ENCODE assay signal across 14 cellular contexts in genomic region chr19:18392417-18392816, GRCh38. TPM values are rescaled to one million over a fixed set of nuclear protein-coding genes. Genes with fewer than 3 reads are reported as not detected.
DNase-seq lines count a peak whose midpoint lies in the region; FAIRE-seq and TF ChIP-seq lines count a peak whose summit lies in the region.
"Had no signal": no experiment of that assay in that cellular context is flagged by ENCODE, and none has a peak within 500 bp of the region (broad histone marks: within the 10 kb centered on the region; RNA-seq: fewer than 3 reads in every experiment).

No MANE protein-coding gene starts in this region.

- DNase-seq in H4 (ENCODE audit: low spot score) (peak; percentile 79), Peyer's patch (peak in 2 of 3 donors; percentile 44 to 72), cardiac septum (ENCODE audit: low spot score) (peak; percentile 88), posterior vena cava (ENCODE audit: low spot score) (peak; percentile 87), NCI-H2171 (lab: John Stamatoyannopoulos, UW) (no peak), frontal cortex (ENCODE audit: low spot score in 2 of 2) (no peak), HFFc6 (no peak), mammary epithelial cell (no peak)
- DNase-seq: activated CD4-positive, alpha-beta memory T cell treated with anti-CD3 and anti-CD28 coated beads, Interleukin-2, amount 10 ng/mL, durations not matched to agents 7 days and 5 days; activated naive CD4-positive, alpha-beta T cell treated with anti-CD3 and anti-CD28 coated beads, Interleukin-2, amount 50 U/mL, for 16 hours; cerebellar nuclear complex; GOT3; SK-N-SH had no signal

- CTCF ChIA-PET in mammary epithelial cell (lab: Charles Lee; ENCODE audit: low non-redundant PET) = no interaction called here

- no peak for TF ChIP-seq CTCF in Peyer's patch (IDR thresholded peaks at IDR 0.05)
- TF ChIP-seq CTCF in HFFc6 (IDR thresholded peaks at IDR 0.05) = no peak
- no peak for TF ChIP-seq CTCF in mammary epithelial cell (conservative IDR thresholded peaks at IDR 0.05 in 1 of 2, IDR thresholded peaks at IDR 0.05 in 1 of 2; ENCODE audit: extremely low read depth in 1 of 2, insufficient read depth in 1 of 2, low read depth in 1 of 2, low read length in 2 of 2)

- H3K9ac ChIP-seq in mammary epithelial cell (ENCODE audit: insufficient read depth, low read length) = no peak overlapping the region
- H3K9ac ChIP-seq: SK-N-SH had no signal

- H3K4me3 ChIP-seq in Peyer's patch = no peak overlapping the region
- H3K4me3 ChIP-seq in mammary epithelial cell (replicated peaks in 1 of 3; ENCODE audit: insufficient read depth in 1 of 3, low read depth in 2 of 3, low read length in 3 of 3) = no peak overlapping the region

- no peak for FAIRE-seq in frontal cortex (lab: Jason Lieb, UNC)

- WGBS in mammary epithelial cell (ENCODE audit: low coverage, missing lambda C conversion rate) = 70% methylated on average over 7 of the region's 11 CpGs

- no peak for TF ChIP-seq POLR2A in Peyer's patch (IDR thresholded peaks at IDR 0.05)

- H4K20me1 ChIP-seq in mammary epithelial cell (ENCODE audit: insufficient read depth, low read length) = no peaks in the 10 kb centered on the region

- H3K4me1 Mint-ChIP-seq in HFFc6 (ENCODE audit: low read depth) = peaks cover 8% of the 10 kb centered on the region; the same call in 1 of the 2 replicates

- no peak overlapping the region for H3K4me2 ChIP-seq in mammary epithelial cell (ENCODE audit: insufficient read depth, low read depth, low read length)
- H3K4me2 ChIP-seq: SK-N-SH had no signal

- dilution Hi-C loops in mammary epithelial cell (cut with HindIII; ENCODE audit: low sequenced_read_pairs) = loop anchor here (5.0 to 10.0 kb wide), 6 partner anchors 58 to 362 kb away; no protein-coding TSS in a partner anchor

- peaks cover 2% of the 10 kb centered on the region; the same call in 1 of the 2 replicates for H3K27me3 Mint-ChIP-seq in HFFc6 (ENCODE audit: insufficient read depth)

- intact Hi-C loops in cardiac septum (cut with DNase I) = loop anchor here (2.0 kb wide), 1 partner anchor 16 kb away; no protein-coding TSS in a partner anchor
- intact Hi-C loops in posterior vena cava (cut with DNase I) = no loop called here
- intact Hi-C loops in mammary epithelial cell (cut with micrococcal nuclease) = no loop called here

- H3K36me3 Mint-ChIP-seq in HFFc6 (ENCODE audit: low read depth) = peaks cover 9% of the 10 kb centered on the region; the same call in 1 of the 2 replicates

- no peaks in the 10 kb centered on the region for H3K27me3 ChIP-seq in Peyer's patch
- no peaks in the 10 kb centered on the region for H3K27me3 ChIP-seq in mammary epithelial cell (ENCODE audit: insufficient read depth, low read length)

- no TSS peak for BruUV-seq in mammary epithelial cell (replicated peaks; lab: Mats Ljungman, UMichigan)

- H3K4me3 Mint-ChIP-seq in HFFc6 = no peak overlapping the region
- H3K4me3 Mint-ChIP-seq: activated CD4-positive, alpha-beta memory T cell treated with anti-CD3 and anti-CD28 coated beads, Interleukin-2, amount 10 ng/mL, durations not matched to agents 7 days and 5 days had no signal

- in situ Hi-C loops in mammary epithelial cell (cut with MboI; ENCODE audit: low sequenced_read_pairs in 2 of 2) = no loop called here

- H2AFZ ChIP-seq in mammary epithelial cell (ENCODE audit: low read depth, low read length) = no peak overlapping the region

- no peaks in the 10 kb centered on the region for H3K9me3 ChIP-seq in Peyer's patch
- no peaks in the 10 kb centered on the region for H3K9me3 ChIP-seq in mammary epithelial cell (replicated peaks; ENCODE audit: insufficient read depth, low read length)
- H3K9me3 ChIP-seq: SK-N-SH had no signal

- H3K4me1 ChIP-seq in Peyer's patch (peaks cover 5 to 20% (median 10%) of the 10 kb centered on the region in 4 donors), mammary epithelial cell (ENCODE audit: insufficient read depth, low read length) (peaks cover 7% of the 10 kb centered on the region)

- peak overlapping the region in 1 of 4 donors; percentile 31 for H3K27ac ChIP-seq in Peyer's patch
- no peak overlapping the region for H3K27ac ChIP-seq in mammary epithelial cell (ENCODE audit: insufficient read depth, low read depth, low read length)
- H3K27ac ChIP-seq: C4-2B had no signal

- no peaks in the 10 kb centered on the region for H3K9me3 Mint-ChIP-seq in HFFc6
- H3K9me3 Mint-ChIP-seq: activated CD4-positive, alpha-beta memory T cell treated with anti-CD3 and anti-CD28 coated beads, Interleukin-2, amount 10 ng/mL, durations not matched to agents 7 days and 5 days had no signal

- no peaks in the 10 kb centered on the region for H3K36me3 ChIP-seq in Peyer's patch
- H3K36me3 ChIP-seq in mammary epithelial cell (ENCODE audit: insufficient read depth, low read length) = no peaks in the 10 kb centered on the region

- no peak overlapping the region for H3K27ac Mint-ChIP-seq in HFFc6
- H3K27ac Mint-ChIP-seq: activated CD4-positive, alpha-beta memory T cell treated with anti-CD3 and anti-CD28 coated beads, Interleukin-2, amount 10 ng/mL, durations not matched to agents 7 days and 5 days had no signal

- no peaks in the 10 kb centered on the region for H3K79me2 ChIP-seq in mammary epithelial cell (ENCODE audit: insufficient read depth, low read length)

RNA-seq across cellular contexts. Expression of gene LRRC25, which starts 5.0 kb away (rescaled TPM):
- 0.06 and 0.35 TPM in 2 replicates for total RNA-seq in H4 (2014; rRNA removed; shearing (Covaris generic))
- 1 to 10 TPM; 2.5 to 4.2 (median 3.6) TPM for total RNA-seq in Peyer's patch
- total RNA-seq in cardiac septum = 2.5 TPM
- 10 to 100 TPM in 1 of 2 donors, 1 to 10 TPM in 1; 6.8 to 16.8 TPM for total RNA-seq in posterior vena cava
- total RNA-seq in frontal cortex = 0.41 TPM
- not detected for total RNA-seq in HFFc6 (2021; fragmentation: NEBNext Ultra II Directional; extraction: Animal tissue kit (Norgen Biotek cat#: 25700))
- total RNA-seq in mammary epithelial cell = not detected
- polyA plus RNA-seq in mammary epithelial cell = not detected
- not detected for polyA minus RNA-seq in mammary epithelial cell
- total RNA-seq: activated CD4-positive, alpha-beta memory T cell treated with anti-CD3 and anti-CD28 coated beads, Interleukin-2, amount 10 ng/mL, durations not matched to agents 7 days and 5 days had no signal
- polyA plus RNA-seq: SK-N-SH had no signal

RNA-seq across cellular contexts. Expression of gene GDF15, which starts 6.5 kb away (rescaled TPM):
- total RNA-seq in H4 (2014; rRNA removed; shearing (Covaris generic)) = 376 and 378 TPM in 2 replicates
- total RNA-seq in Peyer's patch = 10 to 100 TPM in 1 of 4 donors, 1 to 10 TPM in 3; 6.8 to 11.6 (median 9.0) TPM
- 4.3 TPM for total RNA-seq in cardiac septum
- 1 to 10 TPM; 3.1 to 4.5 TPM for total RNA-seq in posterior vena cava
- total RNA-seq in frontal cortex = not detected
- 10 to 100 TPM; 21.3 to 36.9 (median 24.9) TPM for total RNA-seq in HFFc6 (2021; fragmentation: NEBNext Ultra II Directional; extraction: Animal tissue kit (Norgen Biotek cat#: 25700))
- total RNA-seq in mammary epithelial cell = 10 to 100 TPM; 78.7 to 93.2 TPM
- 21.2 TPM for polyA plus RNA-seq in mammary epithelial cell
- polyA minus RNA-seq in mammary epithelial cell = 1.8 TPM
- total RNA-seq: activated CD4-positive, alpha-beta memory T cell treated with anti-CD3 and anti-CD28 coated beads, Interleukin-2, amount 10 ng/mL, durations not matched to agents 7 days and 5 days had no signal

RNA-seq across cellular contexts. Expression of gene SSBP4, which starts 26.8 kb away (rescaled TPM):
- total RNA-seq in H4 (2014; rRNA removed; shearing (Covaris generic)) = 44.6 and 60.9 TPM in 2 replicates
- total RNA-seq in Peyer's patch (10 to 100 TPM; 34.0 to 85.8 (median 39.9) TPM), cardiac septum (47.4 TPM), posterior vena cava (10 to 100 TPM; 54.4 to 56.9 TPM), frontal cortex (69.3 TPM), mammary epithelial cell (10 to 100 TPM; 34.0 to 41.0 TPM)
- 10 to 100 TPM; 76.4 to 84.3 (median 80.4) TPM for total RNA-seq in HFFc6 (2021; fragmentation: NEBNext Ultra II Directional; extraction: Animal tissue kit (Norgen Biotek cat#: 25700))
- polyA plus RNA-seq in mammary epithelial cell = 14.3 TPM
- 1.7 TPM for polyA minus RNA-seq in mammary epithelial cell

RNA-seq across cellular contexts. Expression of gene ISYNA1, which starts 45.5 kb away (rescaled TPM):
- total RNA-seq in H4 (2014; rRNA removed; shearing (Covaris generic)) = 0.33 and 0.45 TPM in 2 replicates
- total RNA-seq in Peyer's patch (10 to 100 TPM in 3 of 4 donors, 1 to 10 TPM in 1; 5.3 to 26.4 (median 14.0) TPM), cardiac septum (32.9 TPM), posterior vena cava (10 to 100 TPM; 27.5 to 28.1 TPM), frontal cortex (62.8 TPM), mammary epithelial cell (10 to 100 TPM; 13.0 to 26.3 TPM)
- total RNA-seq in HFFc6 (2021; fragmentation: NEBNext Ultra II Directional; extraction: Animal tissue kit (Norgen Biotek cat#: 25700)) = 1 to 10 TPM; 2.3 to 3.7 (median 3.2) TPM
- 14.9 TPM for polyA plus RNA-seq in mammary epithelial cell
- polyA minus RNA-seq in mammary epithelial cell = 10.4 TPM

RNA-seq across cellular contexts. Expression of gene PGPEP1, which starts 52.0 kb away (rescaled TPM):
- 2.9 and 12.1 TPM in 2 replicates for total RNA-seq in H4 (2014; rRNA removed; shearing (Covaris generic))
- 100 to 1,000 TPM in 1 of 4 donors, 10 to 100 TPM in 3; 45.4 to 138 (median 89.2) TPM for total RNA-seq in Peyer's patch
- total RNA-seq in cardiac septum = 45.5 TPM
- total RNA-seq in posterior vena cava = 10 to 100 TPM; 42.8 to 48.6 TPM
- 18.3 TPM for total RNA-seq in frontal cortex
- total RNA-seq in HFFc6 (2021; fragmentation: NEBNext Ultra II Directional; extraction: Animal tissue kit (Norgen Biotek cat#: 25700)) = 10 to 100 TPM; 30.5 to 54.1 (median 32.4) TPM
- total RNA-seq in mammary epithelial cell = 10 to 100 TPM; 16.3 to 18.7 TPM
- 4.5 TPM for polyA plus RNA-seq in mammary epithelial cell
- 7.3 TPM for polyA minus RNA-seq in mammary epithelial cell

Comparison
In these comparisons a context has a peak if more than half of its experiments do, and no peak if none do; other contexts are left out.
1. DNase-seq: peak in H4 (single experiment), Peyer's patch (2 of 3), cardiac septum (single experiment) and posterior vena cava (single experiment); none in NCI-H2171 (single experiment), frontal cortex (0 of 2), HFFc6 (single experiment) and mammary epithelial cell (single experiment).